17 cellular contexts compared by ENCODE assay signal in genomic region chr12:6932766-6933165, GRCh38. TPM values are rescaled to one million over a fixed set of nuclear protein-coding genes. Genes with fewer than 3 reads are reported as not detected.
DNase-seq lines count a peak whose midpoint lies in the region; ATAC-seq and TF ChIP-seq lines count a peak whose summit lies in the region.
"Had no signal": no experiment of that assay in that cellular context is flagged by ENCODE, and none has a peak within 500 bp of the region (broad histone marks: within the 10 kb centered on the region; RNA-seq: fewer than 3 reads in every experiment).

No MANE protein-coding gene starts in this region.

- H3K36me3 ChIP-seq in Panc1 (ENCODE audit: control insufficient read depth, insufficient read depth, low read length) = peaks cover 3% of the 10 kb centered on the region
- H3K36me3 ChIP-seq in spleen = peaks cover 0 to 42% (median 21%) of the 10 kb centered on the region in 6 donors

- H3K4me1 Mint-ChIP-seq in activated CD4-positive, alpha-beta T cell treated with anti-CD3 and anti-CD28 coated beads, Interleukin-2, amount 10 ng/mL, durations not matched to agents 24 days and 14 days = peaks cover 67% of the 10 kb centered on the region

- H3K4me3 ChIP-seq in Panc1 (ENCODE audit: low read depth in 2 of 2, low read length in 2 of 2) (no peak overlapping the region), dorsolateral prefrontal cortex (no peak overlapping the region), spleen (no peak overlapping the region)
- H3K4me3 ChIP-seq: A549, upper lobe of left lung had no signal

- H3K9me3 ChIP-seq in Panc1 (ENCODE audit: control insufficient read depth, insufficient read depth, low read depth, low read length) (no peaks in the 10 kb centered on the region), spleen (no peaks in the 10 kb centered on the region)
- H3K9me3 ChIP-seq: A549, upper lobe of left lung had no signal

- no peak for DNase-seq in activated CD4-positive, alpha-beta T cell treated with anti-CD3 and anti-CD28 coated beads, Interleukin-2, amount 10 ng/mL, durations not matched to agents 24 days and 14 days
- no peak for DNase-seq in activated CD4-positive, alpha-beta T cell treated with anti-CD3 and anti-CD28 coated beads, Interleukin-2, amount 50 U/mL, for 4 hours
- DNase-seq in Panc1 (ENCODE audit: low read depth, low spot score) = no peak
- DNase-seq in dorsolateral prefrontal cortex = no peak
- no peak for DNase-seq in spleen
- DNase-seq: DMS153, glutamatergic neuron, NCI-H1694, NCI-H524 treated with DMSO at 0.1 percent for 48 hours, RPMI8226, small intestine, upper lobe of left lung had no signal

- no peak for TF ChIP-seq POLR2A in spleen (IDR thresholded peaks at IDR 0.05)

- H3K27me3 ChIP-seq in Panc1 (ENCODE audit: control insufficient read depth, insufficient read depth, low read length) (no peaks in the 10 kb centered on the region), dorsolateral prefrontal cortex (no peaks in the 10 kb centered on the region), spleen (replicated peaks in 1 of 7) (peaks cover 0 to 8% (median 0%) of the 10 kb centered on the region in 7 donors)
- H3K27me3 ChIP-seq: upper lobe of left lung had no signal

- POLR2A ChIA-PET in Panc1 (lab: Charles Lee) = no interaction called here

- CTCF ChIA-PET in Panc1 (lab: Charles Lee) = no interaction called here

- no peak for TF ChIP-seq CTCF in Panc1 (IDR thresholded peaks at IDR 0.05)
- TF ChIP-seq CTCF in dorsolateral prefrontal cortex (IDR thresholded peaks at IDR 0.05 in 54 of 56, conservative IDR thresholded peaks at IDR 0.05 in 2 of 56; ENCODE audit: low read depth in 1 of 56, partially characterized antibody in 56 of 56) = no peak
- no peak for TF ChIP-seq CTCF in spleen (IDR thresholded peaks at IDR 0.05 in 8 of 11, conservative IDR thresholded peaks at IDR 0.05 in 3 of 11)

- intact Hi-C loops in activated CD4-positive, alpha-beta T cell treated with anti-CD3 and anti-CD28 coated beads, Interleukin-2, amount 10 ng/mL, durations not matched to agents 24 days and 14 days (cut with micrococcal nuclease) = no loop called here
- intact Hi-C loops in Panc1 (cut with micrococcal nuclease; ENCODE audit: unreplicated experiment) (no loop called here), dorsolateral prefrontal cortex (cut with DNase I) (no loop called here), spleen (cut with DNase I; ENCODE audit: low total_unique reads) (no loop called here)

- H3K27ac Mint-ChIP-seq in activated CD4-positive, alpha-beta T cell treated with anti-CD3 and anti-CD28 coated beads, Interleukin-2, amount 10 ng/mL, durations not matched to agents 24 days and 14 days = peak overlapping the region; percentile 89

- BruUV-seq in Panc1 (replicated peaks; lab: Mats Ljungman, UMichigan) = TSS peak; percentile 26

- peaks cover 31% of the 10 kb centered on the region for H3K4me1 ChIP-seq in Panc1 (ENCODE audit: control insufficient read depth, insufficient read depth, low read length)
- H3K4me1 ChIP-seq in spleen = peaks cover 33 to 95% (median 73%) of the 10 kb centered on the region in 6 donors

- H3K27ac ChIP-seq in Panc1 (ENCODE audit: low read length) (peak overlapping the region; percentile 44; the same call in 1 of the 2 replicates), dorsolateral prefrontal cortex (peak overlapping the region in 39 of 59 donors; percentile 1 to 100 (median 71)), spleen (peak overlapping the region in 5 of 8 donors; percentile 29 to 98 (median 61))
- H3K27ac ChIP-seq: A549 had no signal

- no peaks in the 10 kb centered on the region for H3K27me3 Mint-ChIP-seq in activated CD4-positive, alpha-beta T cell treated with anti-CD3 and anti-CD28 coated beads, Interleukin-2, amount 10 ng/mL, durations not matched to agents 24 days and 14 days

- 38 to 84% (median 63%) methylated on average over 1 of the region's 1 CpG for WGBS in spleen, 5 donors

- ATAC-seq in Panc1 = no peak
- no peak for ATAC-seq in HG02870 (IDR thresholded peaks at IDR 0.05; ENCODE audit: unreplicated experiment)
- no peak for ATAC-seq in HG03045 (IDR thresholded peaks at IDR 0.05; ENCODE audit: unreplicated experiment)
- ATAC-seq in HG03460 (IDR thresholded peaks at IDR 0.05; ENCODE audit: unreplicated experiment) = no peak
- ATAC-seq: A549 had no signal

- in situ Hi-C loops in Panc1 (cut with HindIII; ENCODE audit: low pct_unique_long_range_greater_than_20kb, low sequenced_read_pairs) = no loop called here

- H3K4me3 Mint-ChIP-seq in activated CD4-positive, alpha-beta T cell treated with anti-CD3 and anti-CD28 coated beads, Interleukin-2, amount 10 ng/mL, durations not matched to agents 24 days and 14 days = peak overlapping the region; percentile 36

- H3K9me3 Mint-ChIP-seq in activated CD4-positive, alpha-beta T cell treated with anti-CD3 and anti-CD28 coated beads, Interleukin-2, amount 10 ng/mL, durations not matched to agents 24 days and 14 days = no peaks in the 10 kb centered on the region

- peaks cover 39% of the 10 kb centered on the region for H3K36me3 Mint-ChIP-seq in activated CD4-positive, alpha-beta T cell treated with anti-CD3 and anti-CD28 coated beads, Interleukin-2, amount 10 ng/mL, durations not matched to agents 24 days and 14 days (ENCODE audit: low read depth)

RNA-seq across cellular contexts. Expression of gene ATN1, which starts 5.0 kb away (rescaled TPM):
- 61.6 and 66.8 TPM in 2 replicates for total RNA-seq in activated CD4-positive, alpha-beta T cell treated with anti-CD3 and anti-CD28 coated beads, Interleukin-2, amount 10 ng/mL, durations not matched to agents 24 days and 14 days
- total RNA-seq in Panc1 (2021; ENCODE audit: unreplicated experiment) (82.3 TPM), dorsolateral prefrontal cortex (100 to 1,000 TPM; 147 to 334 (median 199) TPM), spleen (100 to 1,000 TPM in 1 of 7 donors, 10 to 100 TPM in 6; 64.7 to 112 (median 81.7) TPM)
- polyA plus RNA-seq in Panc1 (2012; ENCODE audit: insufficient read length) = 95.7 TPM
- 10 to 100 TPM; 10.1 to 42.0 (median 21.4) TPM for polyA plus RNA-seq in spleen

RNA-seq across cellular contexts. Expression of gene RNU7-1, which starts 10.8 kb away (rescaled TPM):
- total RNA-seq in activated CD4-positive, alpha-beta T cell treated with anti-CD3 and anti-CD28 coated beads, Interleukin-2, amount 10 ng/mL, durations not matched to agents 24 days and 14 days = not detected in 2 replicates
- total RNA-seq in Panc1 (2021; ENCODE audit: unreplicated experiment) = not detected
- not detected for polyA plus RNA-seq in Panc1 (2012; ENCODE audit: insufficient read length)
- total RNA-seq in dorsolateral prefrontal cortex = not detected
- not detected for total RNA-seq in spleen
- polyA plus RNA-seq in spleen = not detected
- total RNA-seq: bronchial epithelial cell, upper lobe of left lung had no signal
- polyA plus RNA-seq: A549, small intestine had no signal

RNA-seq across cellular contexts. Expression of gene C12orf57, which starts 11.1 kb away (rescaled TPM):
- total RNA-seq in activated CD4-positive, alpha-beta T cell treated with anti-CD3 and anti-CD28 coated beads, Interleukin-2, amount 10 ng/mL, durations not matched to agents 24 days and 14 days = 168 and 174 TPM in 2 replicates
- total RNA-seq in Panc1 (2021; ENCODE audit: unreplicated experiment) = 126 TPM
- polyA plus RNA-seq in Panc1 (2012; ENCODE audit: insufficient read length) = 249 TPM
- 100 to 1,000 TPM; 102 to 287 (median 162) TPM for total RNA-seq in dorsolateral prefrontal cortex
- 100 to 1,000 TPM in 6 of 7 donors, 10 to 100 TPM in 1; 79.2 to 364 (median 116) TPM for total RNA-seq in spleen
- polyA plus RNA-seq in spleen = 100 to 1,000 TPM; 181 to 323 (median 242) TPM

RNA-seq across cellular contexts. Expression of gene ENO2, which starts 18.4 kb away (rescaled TPM):
- total RNA-seq in activated CD4-positive, alpha-beta T cell treated with anti-CD3 and anti-CD28 coated beads, Interleukin-2, amount 10 ng/mL, durations not matched to agents 24 days and 14 days = 202 and 206 TPM in 2 replicates
- total RNA-seq in Panc1 (2021; ENCODE audit: unreplicated experiment) (33.5 TPM), dorsolateral prefrontal cortex (1,000 to 10,000 TPM in 14 of 120 experiments, 100 to 1,000 TPM in 106; 270 to 1,166 (median 848) TPM), spleen (10 to 100 TPM in 6 of 7 donors, 1 to 10 TPM in 1; 7.6 to 37.7 (median 25.0) TPM)
- 70.3 TPM for polyA plus RNA-seq in Panc1 (2012; ENCODE audit: insufficient read length)
- 10 to 100 TPM; 11.5 to 41.3 (median 29.1) TPM for polyA plus RNA-seq in spleen

RNA-seq across cellular contexts. Expression of gene PTPN6, which starts 18.4 kb away (rescaled TPM):
- 349 and 355 TPM in 2 replicates for total RNA-seq in activated CD4-positive, alpha-beta T cell treated with anti-CD3 and anti-CD28 coated beads, Interleukin-2, amount 10 ng/mL, durations not matched to agents 24 days and 14 days
- 13.7 TPM for total RNA-seq in Panc1 (2021; ENCODE audit: unreplicated experiment)
- polyA plus RNA-seq in Panc1 (2012; ENCODE audit: insufficient read length) = 26.1 TPM
- 10 to 100 TPM in 52 of 120 experiments, 1 to 10 TPM in 68; 2.6 to 25.6 (median 9.2) TPM for total RNA-seq in dorsolateral prefrontal cortex
- total RNA-seq in spleen = 100 to 1,000 TPM; 314 to 431 (median 423) TPM
- 100 to 1,000 TPM; 398 to 713 (median 604) TPM for polyA plus RNA-seq in spleen
